In the genomic region with DNA sequence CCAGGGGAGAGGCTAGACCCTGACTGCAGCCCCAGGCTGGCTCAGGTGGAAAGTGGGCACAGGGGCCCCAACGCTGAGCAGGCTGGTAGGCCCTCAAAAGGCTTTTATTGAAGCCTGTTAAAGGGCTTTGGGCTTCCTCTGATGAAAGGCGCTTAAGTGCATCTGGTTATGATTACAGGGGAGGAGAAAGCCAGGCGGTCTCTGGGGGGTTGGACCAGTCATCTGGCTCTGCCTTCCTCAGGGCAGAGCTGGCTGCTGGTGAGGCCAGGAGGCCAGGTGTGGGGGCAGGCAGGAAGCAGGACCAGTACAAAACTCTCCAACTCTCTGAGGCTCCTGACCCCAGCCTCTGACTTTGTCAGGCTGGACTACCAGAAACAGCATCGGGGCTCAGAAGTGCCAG, we compare ENCODE assay signal across 12 cellular contexts.
A peak's percentile ranks its signal among the peaks of the same experiment; 100 is the strongest.
DNase-seq lines count a peak whose midpoint lies in the region; ATAC-seq lines count a peak whose summit lies in the region.
"Had no signal": no experiment of that assay in that cellular context is flagged by ENCODE, and none has a peak within 500 bp of the region (broad histone marks: within the 10 kb centered on the region; RNA-seq: fewer than 3 reads in every experiment).

No MANE protein-coding gene starts in this region.

- peaks cover 15% of the 10 kb centered on the region for H3K27me3 Mint-ChIP-seq in IgD-negative memory B cell
- H3K27me3 Mint-ChIP-seq in activated T-cell treated with anti-CD3 and anti-CD28 coated beads, Interleukin-2, amount 50 U/mL, for 72 hours (ENCODE audit: low read depth) = peaks cover 38% of the 10 kb centered on the region

- H3K36me3 ChIP-seq in mucosa of stomach (ENCODE audit: control insufficient read depth, insufficient read depth, low read length) = no peaks in the 10 kb centered on the region
- H3K36me3 ChIP-seq: adrenal gland, sigmoid colon, tibial artery had no signal

- H3K27me3 ChIP-seq in mucosa of stomach (ENCODE audit: control insufficient read depth, insufficient read depth, low read length) = peaks cover 4% of the 10 kb centered on the region
- H3K27me3 ChIP-seq: tibial artery had no signal

- H3K4me3 ChIP-seq in mucosa of stomach (ENCODE audit: low read length) = no peak overlapping the region

- H3K4me1 ChIP-seq in mucosa of stomach (ENCODE audit: control insufficient read depth, insufficient read depth, low read length) = peaks cover 28% of the 10 kb centered on the region

- H3K9me3 Mint-ChIP-seq in IgD-negative memory B cell = peaks cover 0 to 1% (median 0%) of the 10 kb centered on the region in 3 donors
- H3K9me3 Mint-ChIP-seq in activated T-cell treated with anti-CD3 and anti-CD28 coated beads, Interleukin-2, amount 50 U/mL, for 72 hours = no peaks in the 10 kb centered on the region

- peak overlapping the region in 2 of 3 donors; percentile 79 to 95 for H3K27ac Mint-ChIP-seq in IgD-negative memory B cell
- no peak overlapping the region for H3K27ac Mint-ChIP-seq in activated T-cell treated with anti-CD3 and anti-CD28 coated beads, Interleukin-2, amount 50 U/mL, for 72 hours

- peak overlapping the region; percentile 13 for H3K9ac ChIP-seq in mucosa of stomach (ENCODE audit: low read length)

- peaks cover 13 to 33% (median 17%) of the 10 kb centered on the region in 3 donors for H3K4me1 Mint-ChIP-seq in IgD-negative memory B cell
- H3K4me1 Mint-ChIP-seq in activated T-cell treated with anti-CD3 and anti-CD28 coated beads, Interleukin-2, amount 50 U/mL, for 72 hours (ENCODE audit: low read depth) = peaks cover 57% of the 10 kb centered on the region

- H3K4me3 Mint-ChIP-seq in IgD-negative memory B cell = peak overlapping the region in 3 of 4 donors; percentile 65 to 93 (median 81)
- peak overlapping the region; percentile 86 to 88 for H3K4me3 Mint-ChIP-seq in activated T-cell treated with anti-CD3 and anti-CD28 coated beads, Interleukin-2, amount 50 U/mL, for 72 hours

- H3K9me3 ChIP-seq in mucosa of stomach (ENCODE audit: control insufficient read depth, low read length) = no peaks in the 10 kb centered on the region
- H3K9me3 ChIP-seq: adrenal gland, sigmoid colon, tibial artery had no signal

- ATAC-seq in activated T-cell treated with anti-CD3 and anti-CD28 coated beads, Interleukin-2, amount 50 U/mL, for 72 hours (replicated peaks in 1 of 2) = no peak
- ATAC-seq in GM21576 (IDR thresholded peaks at IDR 0.05; ENCODE audit: unreplicated experiment) = no peak

- DNase-seq in DMS53 (lab: John Stamatoyannopoulos, UW) (peak; percentile 58), cerebellar nuclear complex (lab: John Stamatoyannopoulos, UW) (no peak), inferior parietal cortex (ENCODE audit: extremely low spot score) (no peak), NCI-H2107 (lab: John Stamatoyannopoulos, UW) (no peak)
- no peak for DNase-seq in activated T-cell treated with anti-CD3 and anti-CD28 coated beads, Interleukin-2, amount 50 U/mL, for 72 hours
- DNase-seq: hypothalamus, sigmoid colon had no signal

- H3K36me3 Mint-ChIP-seq in IgD-negative memory B cell = no peaks in the 10 kb centered on the region
- peaks cover 0 to 7% of the 10 kb centered on the region in 2 donors for H3K36me3 Mint-ChIP-seq in activated T-cell treated with anti-CD3 and anti-CD28 coated beads, Interleukin-2, amount 50 U/mL, for 72 hours (ENCODE audit: insufficient read depth in 2 of 2)
